Comparison of ENCODE assay signal across 8 cellular contexts in the genomic region with DNA sequence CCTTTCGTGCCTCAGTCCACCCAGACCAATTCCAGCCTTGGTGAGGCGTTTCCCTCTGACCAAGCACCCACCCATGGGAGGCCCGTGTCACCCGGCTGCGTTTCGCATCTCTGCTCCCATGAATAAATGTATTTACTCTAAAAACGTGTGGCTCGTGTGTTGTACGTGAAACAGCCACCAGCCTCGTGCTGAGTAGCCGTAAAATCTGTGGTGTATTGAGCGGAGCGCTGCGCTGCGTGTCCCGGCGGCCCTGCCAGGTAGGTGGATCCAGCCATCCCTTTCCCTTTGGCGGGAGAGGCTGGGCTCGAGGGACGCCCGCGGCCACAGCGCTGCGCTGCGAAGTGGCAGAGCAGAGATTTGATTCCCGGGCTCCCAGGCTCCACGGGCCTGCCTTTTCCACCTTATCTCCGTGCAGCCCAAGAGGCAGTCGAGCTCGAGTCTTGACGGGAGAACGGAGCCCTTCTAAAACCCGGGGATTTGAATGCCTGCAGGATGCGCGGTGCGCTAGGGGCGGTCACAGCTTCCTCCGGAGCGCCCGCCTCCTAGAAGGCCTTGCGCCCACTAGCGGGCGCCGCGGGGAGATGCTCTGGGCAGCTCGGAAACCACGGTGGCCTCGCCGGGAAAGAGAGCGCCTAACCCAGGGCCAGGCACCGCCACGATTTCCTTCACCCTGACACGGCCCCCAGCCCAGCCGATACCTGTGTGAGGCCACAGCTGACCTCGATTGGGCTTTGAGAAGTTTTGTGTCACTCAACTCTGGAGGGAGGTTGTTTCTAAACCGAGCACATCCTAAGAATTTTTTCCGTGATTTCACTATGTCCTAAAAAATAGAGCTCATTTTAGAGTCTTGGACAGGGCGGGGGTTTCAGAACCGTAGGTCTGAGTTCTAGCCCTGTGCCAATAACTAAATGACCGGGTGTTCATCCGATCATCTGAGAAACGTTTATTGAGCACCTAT. TPM values are rescaled to one million over a fixed set of nuclear protein-coding genes. Genes with fewer than 3 reads are reported as not detected.
DNase-seq lines count a peak whose midpoint lies in the region; ATAC-seq and TF ChIP-seq lines count a peak whose summit lies in the region.

No MANE protein-coding gene starts in this region.

- DNase-seq in AG04450 (ENCODE audit: low read depth, low spot score) (peak; percentile 50), NCI-H446 (lab: John Stamatoyannopoulos, UW) (peak; percentile 20 to 86)
- DNase-seq in activated CD4-positive, alpha-beta T cell treated with anti-CD3 and anti-CD28 coated beads, Interleukin-2, amount 10 ng/mL, durations not matched to agents 24 days and 14 days, result peak; percentile 96
- DNase-seq in stimulated activated CD4-positive, alpha-beta T cell treated with anti-CD3 and anti-CD28 coated beads, Interleukin-4, amount 100 ng/mL, for 24 hours, result peak; percentile 85

- peak overlapping the region; percentile 58 for H3K27ac Mint-ChIP-seq in activated CD4-positive, alpha-beta T cell treated with anti-CD3 and anti-CD28 coated beads, Interleukin-2, amount 10 ng/mL, durations not matched to agents 24 days and 14 days
- peak overlapping the region; percentile 21 for H3K27ac Mint-ChIP-seq in dendritic cell treated with granulocyte-macrophage colony-stimulating factor and Interleukin-4, amounts not matched to agents 40 ng/mL and 50 ng/mL, for 4 days

- 6% methylated on average over 62 of the region's 62 CpGs for WGBS in liver

- H3K4me1 Mint-ChIP-seq in activated CD4-positive, alpha-beta T cell treated with anti-CD3 and anti-CD28 coated beads, Interleukin-2, amount 10 ng/mL, durations not matched to agents 24 days and 14 days, result peaks cover 29% of the 10 kb centered on the region
- H3K4me1 Mint-ChIP-seq in dendritic cell treated with granulocyte-macrophage colony-stimulating factor and Interleukin-4, amounts not matched to agents 40 ng/mL and 50 ng/mL, for 4 days (ENCODE audit: low read depth), result peaks cover 19% of the 10 kb centered on the region

- TF ChIP-seq CTCF in AG04450 (IDR thresholded peaks at IDR 0.05; ENCODE audit: low read depth, low read length) (peak; percentile 97), liver (IDR thresholded peaks at IDR 0.05; ENCODE audit: low read depth, low read length, missing input control) (peak; percentile 88)

- POLR2A ChIA-PET in AG04450 (lab: Yijun Ruan, JAX), result interaction anchor here (0.5 to 1.4 kb wide), 3 partner anchors 289 to 425 kb away, joined by 3 to 7 read pairs (median 4); a partner anchor contains a TSS

- peak; percentile 69 for ATAC-seq in GM18861 (IDR thresholded peaks at IDR 0.05; ENCODE audit: unreplicated experiment)
- ATAC-seq in HG03135 (IDR thresholded peaks at IDR 0.05; ENCODE audit: unreplicated experiment), result peak; percentile 64

- H3K4me3 ChIP-seq in AG04450 (ENCODE audit: low read depth, low read length) (peak overlapping the region; percentile 67), liver (ENCODE audit: low read depth in 1 of 3, low read length in 3 of 3) (peak overlapping the region; percentile 46 to 70 (median 66))

- peaks cover 13 to 68% (median 55%) of the 10 kb centered on the region in 4 donors for H3K4me1 ChIP-seq in liver (ENCODE audit: control insufficient read depth in 4 of 4, insufficient read depth in 4 of 4, low read length in 3 of 4)

- CTCF ChIA-PET in AG04450 (lab: Charles Lee), result interaction anchor here (0.5 to 3.4 kb wide), 59 partner anchors 8 to 1336 kb away, joined by 3 to 51 read pairs (median 4); a partner anchor contains a TSS

- H3K27me3 Mint-ChIP-seq in activated CD4-positive, alpha-beta T cell treated with anti-CD3 and anti-CD28 coated beads, Interleukin-2, amount 10 ng/mL, durations not matched to agents 24 days and 14 days, result peaks cover 23% of the 10 kb centered on the region
- peaks cover 45% of the 10 kb centered on the region for H3K27me3 Mint-ChIP-seq in dendritic cell treated with granulocyte-macrophage colony-stimulating factor and Interleukin-4, amounts not matched to agents 40 ng/mL and 50 ng/mL, for 4 days

- H3K9me3 ChIP-seq in AG04450 (ENCODE audit: control insufficient read depth, insufficient read depth, low read length) (no peaks in the 10 kb centered on the region; the same call in 1 of the 2 replicates), liver (ENCODE audit: control insufficient read depth in 4 of 4, low read length in 3 of 4) (no peaks in the 10 kb centered on the region)

- peak overlapping the region; percentile 24 to 63 for H3K9ac ChIP-seq in liver (ENCODE audit: low read depth in 1 of 2, low read length in 2 of 2)

- no peaks in the 10 kb centered on the region for H3K36me3 ChIP-seq in liver (ENCODE audit: control insufficient read depth in 4 of 4, insufficient read depth in 3 of 4, low read depth in 1 of 4, low read length in 3 of 4)

- H3K9me3 Mint-ChIP-seq in activated CD4-positive, alpha-beta T cell treated with anti-CD3 and anti-CD28 coated beads, Interleukin-2, amount 10 ng/mL, durations not matched to agents 24 days and 14 days, result no peaks in the 10 kb centered on the region
- H3K9me3 Mint-ChIP-seq in dendritic cell treated with granulocyte-macrophage colony-stimulating factor and Interleukin-4, amounts not matched to agents 40 ng/mL and 50 ng/mL, for 4 days, result no peaks in the 10 kb centered on the region

- no peak overlapping the region for H3K27ac ChIP-seq in AG04450 (ENCODE audit: low read depth, low read length)
- peak overlapping the region; percentile 69 to 77 for H3K27ac ChIP-seq in liver (ENCODE audit: low read depth in 1 of 2, low read length in 2 of 2)

- H3K4me3 Mint-ChIP-seq in activated CD4-positive, alpha-beta T cell treated with anti-CD3 and anti-CD28 coated beads, Interleukin-2, amount 10 ng/mL, durations not matched to agents 24 days and 14 days, result peak overlapping the region; percentile 90
- H3K4me3 Mint-ChIP-seq in dendritic cell treated with granulocyte-macrophage colony-stimulating factor and Interleukin-4, amounts not matched to agents 40 ng/mL and 50 ng/mL, for 4 days, result peak overlapping the region; percentile 82

- H3K36me3 Mint-ChIP-seq in activated CD4-positive, alpha-beta T cell treated with anti-CD3 and anti-CD28 coated beads, Interleukin-2, amount 10 ng/mL, durations not matched to agents 24 days and 14 days (ENCODE audit: low read depth), result peaks cover 1% of the 10 kb centered on the region
- peaks cover 13% of the 10 kb centered on the region for H3K36me3 Mint-ChIP-seq in dendritic cell treated with granulocyte-macrophage colony-stimulating factor and Interleukin-4, amounts not matched to agents 40 ng/mL and 50 ng/mL, for 4 days (ENCODE audit: low read depth)

- peak; percentile 72 to 79 for TF ChIP-seq RAD21 in liver (IDR thresholded peaks at IDR 0.05)

- intact Hi-C loops in activated CD4-positive, alpha-beta T cell treated with anti-CD3 and anti-CD28 coated beads, Interleukin-2, amount 10 ng/mL, durations not matched to agents 24 days and 14 days (cut with micrococcal nuclease), result loop anchor here (2.0 to 10.0 kb wide), 3 partner anchors 148 to 732 kb away; a partner anchor contains a TSS
- intact Hi-C loops in dendritic cell treated with granulocyte-macrophage colony-stimulating factor and Interleukin-4, amounts not matched to agents 40 ng/mL and 50 ng/mL, for 4 days (cut with micrococcal nuclease), result loop anchor here (10.0 kb wide), 1 partner anchor 148 kb away; no protein-coding TSS in a partner anchor

- peaks cover 19% of the 10 kb centered on the region for H3K27me3 ChIP-seq in AG04450 (ENCODE audit: control insufficient read depth, insufficient read depth, low read length)
- no peaks in the 10 kb centered on the region for H3K27me3 ChIP-seq in liver (ENCODE audit: control insufficient read depth in 4 of 4, insufficient read depth in 4 of 4, low read length in 3 of 4)

TF ChIP-seq in liver, 16 proteins besides CTCF, POLR2A, EP300 and RAD21 (continues in another document):
- no peak for TF ChIP-seq HNF4G (IDR thresholded peaks at IDR 0.05)
- TF ChIP-seq, protein P1, sequence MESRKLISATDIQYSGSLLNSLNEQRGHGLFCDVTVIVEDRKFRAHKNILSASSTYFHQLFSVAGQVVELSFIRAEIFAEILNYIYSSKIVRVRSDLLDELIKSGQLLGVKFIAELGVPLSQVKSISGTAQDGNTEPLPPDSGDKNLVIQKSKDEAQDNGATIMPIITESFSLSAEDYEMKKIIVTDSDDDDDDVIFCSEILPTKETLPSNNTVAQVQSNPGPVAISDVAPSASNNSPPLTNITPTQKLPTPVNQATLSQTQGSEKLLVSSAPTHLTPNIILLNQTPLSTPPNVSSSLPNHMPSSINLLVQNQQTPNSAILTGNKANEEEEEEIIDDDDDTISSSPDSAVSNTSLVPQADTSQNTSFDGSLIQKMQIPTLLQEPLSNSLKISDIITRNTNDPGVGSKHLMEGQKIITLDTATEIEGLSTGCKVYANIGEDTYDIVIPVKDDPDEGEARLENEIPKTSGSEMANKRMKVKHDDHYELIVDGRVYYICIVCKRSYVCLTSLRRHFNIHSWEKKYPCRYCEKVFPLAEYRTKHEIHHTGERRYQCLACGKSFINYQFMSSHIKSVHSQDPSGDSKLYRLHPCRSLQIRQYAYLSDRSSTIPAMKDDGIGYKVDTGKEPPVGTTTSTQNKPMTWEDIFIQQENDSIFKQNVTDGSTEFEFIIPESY (IDR thresholded peaks at IDR 0.05), result no peak
- TF ChIP-seq, protein P2, sequence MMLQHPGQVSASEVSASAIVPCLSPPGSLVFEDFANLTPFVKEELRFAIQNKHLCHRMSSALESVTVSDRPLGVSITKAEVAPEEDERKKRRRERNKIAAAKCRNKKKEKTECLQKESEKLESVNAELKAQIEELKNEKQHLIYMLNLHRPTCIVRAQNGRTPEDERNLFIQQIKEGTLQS (IDR thresholded peaks at IDR 0.05), result no peak
- peak; percentile 63 for TF ChIP-seq YY1 (IDR thresholded peaks at IDR 0.05)
- TF ChIP-seq SP1 (IDR thresholded peaks at IDR 0.05), result no peak
- TF ChIP-seq RXRA (IDR thresholded peaks at IDR 0.05), result no peak
- TF ChIP-seq NR2F2 (IDR thresholded peaks at IDR 0.05), result no peak

RNA-seq across cellular contexts. Expression of a gene that starts 3.9 kb away (rescaled TPM):
- 203 and 211 TPM in 2 replicates for polyA plus RNA-seq in AG04450 (2011; rRNA removed)
- 190 and 235 TPM in 2 replicates for polyA minus RNA-seq in AG04450 (2011; rRNA and poly(A)+ RNA removed)
- total RNA-seq in activated CD4-positive, alpha-beta T cell treated with anti-CD3 and anti-CD28 coated beads, Interleukin-2, amount 10 ng/mL, durations not matched to agents 24 days and 14 days, result 200 and 203 TPM in 2 replicates
- 10 to 100 TPM; 64.9 to 83.3 TPM for total RNA-seq in liver
- 10 to 100 TPM; 31.7 to 71.3 TPM for polyA plus RNA-seq in liver

RNA-seq across cellular contexts. Expression of a gene that starts 15.4 kb away (rescaled TPM):
- 0.02 TPM in 1 of 2 replicates, not detected in the other for polyA plus RNA-seq in AG04450 (2011; rRNA removed)
- not detected in 2 replicates for polyA minus RNA-seq in AG04450 (2011; rRNA and poly(A)+ RNA removed)
- total RNA-seq in activated CD4-positive, alpha-beta T cell treated with anti-CD3 and anti-CD28 coated beads, Interleukin-2, amount 10 ng/mL, durations not matched to agents 24 days and 14 days, result 0.63 and 0.66 TPM in 2 replicates
- total RNA-seq in liver, result 100 to 1,000 TPM in 1 of 2 donors, 10 to 100 TPM in 1; 74.8 to 141 TPM
- polyA plus RNA-seq in liver, result 10 to 100 TPM; 33.2 to 94.9 TPM

RNA-seq across cellular contexts. Expression of a gene that starts 56.9 kb away (rescaled TPM):
- polyA plus RNA-seq in AG04450 (2011; rRNA removed) (not detected in 2 replicates), liver (not detected)
- polyA minus RNA-seq in AG04450 (2011; rRNA and poly(A)+ RNA removed), result not detected in 2 replicates
- not detected in 2 replicates for total RNA-seq in activated CD4-positive, alpha-beta T cell treated with anti-CD3 and anti-CD28 coated beads, Interleukin-2, amount 10 ng/mL, durations not matched to agents 24 days and 14 days
- total RNA-seq in liver, result not detected

Comparison
In these comparisons a context has a peak if more than half of its experiments do, and no peak if none do; other contexts are left out.
1. RNA of a gene that starts 15.4 kb away (total RNA-seq): 74.8 to 141 TPM in liver; 0.63 to 0.66 TPM in activated CD4-positive, alpha-beta T cell treated with anti-CD3 and anti-CD28 coated beads, Interleukin-2, amount 10 ng/mL, durations not matched to agents 24 days and 14 days; every median in the first group is over 10 times any median in the second.
2. Peak in every context shown above with its lines, with median percentiles within 50 percentile points of each other: DNase-seq.